ENCODE assay signal across 8 cellular contexts in genomic region chr15:84079885-84080777, GRCh38.
DNase-seq lines count a peak whose midpoint lies in the region; ATAC-seq lines count a peak whose summit lies in the region.

No MANE protein-coding gene starts in this region.

- ATAC-seq in GM21619 (IDR thresholded peaks at IDR 0.05; ENCODE audit: unreplicated experiment): peak; percentile 82

- peaks cover 10% of the 10 kb centered on the region for H3K4me1 Mint-ChIP-seq in activated CD4-positive, alpha-beta T cell treated with anti-CD3 and anti-CD28 coated beads, Interleukin-2, amount 10 ng/mL, durations not matched to agents 24 days and 14 days

- peak; percentile 80 for DNase-seq in DMS 273 (lab: John Stamatoyannopoulos, UW; ENCODE audit: unreplicated experiment)
- DNase-seq in NCI-H128 (lab: John Stamatoyannopoulos, UW; ENCODE audit: unreplicated experiment): peak; percentile 34
- DNase-seq in activated CD4-positive, alpha-beta T cell treated with anti-CD3 and anti-CD28 coated beads, Interleukin-2, amount 10 ng/mL, durations not matched to agents 24 days and 14 days: peak; percentile 86
- no peak for DNase-seq in effector memory CD4-positive, alpha-beta T cell
- DNase-seq in middle frontal gyrus (ENCODE audit: extremely low spot score, low spot score): peak; percentile 29
- peak; percentile 9 for DNase-seq in stimulated activated CD8-positive, alpha-beta memory T cell treated with anti-CD3 and anti-CD28 coated beads, Interleukin-7, amount 100 ng/mL, for 24 hours (ENCODE audit: low read depth)
- no peak for DNase-seq in cortex of kidney (lab: John Stamatoyannopoulos, UW)

- no peak overlapping the region for H3K27ac ChIP-seq in effector memory CD4-positive, alpha-beta T cell (ENCODE audit: insufficient read depth, low read length, poor library complexity, severe bottlenecking)

- no peaks in the 10 kb centered on the region for H3K36me3 ChIP-seq in effector memory CD4-positive, alpha-beta T cell (ENCODE audit: control insufficient read depth, insufficient read depth, low read length)

- no peak overlapping the region for H3K27ac Mint-ChIP-seq in activated CD4-positive, alpha-beta T cell treated with anti-CD3 and anti-CD28 coated beads, Interleukin-2, amount 10 ng/mL, durations not matched to agents 24 days and 14 days

- no peaks in the 10 kb centered on the region for H3K36me3 Mint-ChIP-seq in activated CD4-positive, alpha-beta T cell treated with anti-CD3 and anti-CD28 coated beads, Interleukin-2, amount 10 ng/mL, durations not matched to agents 24 days and 14 days (ENCODE audit: low read depth)

- H3K4me1 ChIP-seq in effector memory CD4-positive, alpha-beta T cell (ENCODE audit: control insufficient read depth, insufficient read depth, low read length, poor library complexity, severe bottlenecking): no peaks in the 10 kb centered on the region

- peaks cover 17% of the 10 kb centered on the region for H3K27me3 ChIP-seq in effector memory CD4-positive, alpha-beta T cell (replicated peaks; ENCODE audit: control insufficient read depth, insufficient read depth, low read length, poor library complexity, severe bottlenecking)

- H3K4me3 Mint-ChIP-seq in activated CD4-positive, alpha-beta T cell treated with anti-CD3 and anti-CD28 coated beads, Interleukin-2, amount 10 ng/mL, durations not matched to agents 24 days and 14 days: peak overlapping the region; percentile 87

- intact Hi-C loops in activated CD4-positive, alpha-beta T cell treated with anti-CD3 and anti-CD28 coated beads, Interleukin-2, amount 10 ng/mL, durations not matched to agents 24 days and 14 days (cut with micrococcal nuclease): no loop called here

- peak overlapping the region; percentile 44 for H3K4me3 ChIP-seq in effector memory CD4-positive, alpha-beta T cell (ENCODE audit: insufficient read depth, low read depth, low read length, poor library complexity, severe bottlenecking)

- peaks cover 9% of the 10 kb centered on the region for H3K9me3 Mint-ChIP-seq in activated CD4-positive, alpha-beta T cell treated with anti-CD3 and anti-CD28 coated beads, Interleukin-2, amount 10 ng/mL, durations not matched to agents 24 days and 14 days

- H3K9me3 ChIP-seq in effector memory CD4-positive, alpha-beta T cell (ENCODE audit: control insufficient read depth, low read length): no peaks in the 10 kb centered on the region

- H3K27me3 Mint-ChIP-seq in activated CD4-positive, alpha-beta T cell treated with anti-CD3 and anti-CD28 coated beads, Interleukin-2, amount 10 ng/mL, durations not matched to agents 24 days and 14 days: peaks cover 52% of the 10 kb centered on the region

Comparison
In these comparisons a context has a peak if more than half of its experiments do, and no peak if none do; other contexts are left out.
1. DNase-seq: peak in DMS 273 (single experiment), NCI-H128 (single experiment), activated CD4-positive, alpha-beta T cell treated with anti-CD3 and anti-CD28 coated beads, Interleukin-2, amount 10 ng/mL, durations not matched to agents 24 days and 14 days (single experiment), middle frontal gyrus (single experiment) and stimulated activated CD8-positive, alpha-beta memory T cell treated with anti-CD3 and anti-CD28 coated beads, Interleukin-7, amount 100 ng/mL, for 24 hours (single experiment); none in effector memory CD4-positive, alpha-beta T cell (0 of 3) and cortex of kidney (single experiment).